ENCODE assay signal across 19 cellular contexts in genomic region chr17:45729284-45729907, GRCh38. TPM values are rescaled to one million over a fixed set of nuclear protein-coding genes. Genes with fewer than 3 reads are reported as not detected.
DNase-seq lines count a peak whose midpoint lies in the region; ATAC-seq, FAIRE-seq and TF ChIP-seq lines count a peak whose summit lies in the region.
"Had no signal": no experiment of that assay in that cellular context is flagged by ENCODE, and none has a peak within 500 bp of the region (broad histone marks: within the 10 kb centered on the region; RNA-seq: fewer than 3 reads in every experiment).

No MANE protein-coding gene starts in this region.

- H3K9me3 ChIP-seq in GM12878 (replicated peaks; ENCODE audit: control insufficient read depth, insufficient read depth, low read length) (peaks cover 2% of the 10 kb centered on the region; the same call in 2 of the 3 replicates), psoas muscle (peaks cover 9% of the 10 kb centered on the region)
- H3K9me3 ChIP-seq: BE2C had no signal

- 22% methylated on average over 5 of the region's 5 CpGs for WGBS in GM12878 (ENCODE audit: insufficient coverage, insufficient replicate concordance, low lambda C conversion rate, missing lambda C conversion rate)
- 26 to 34% (median 33%) methylated on average over 5 of the region's 5 CpGs for WGBS in psoas muscle, 3 donors

- TF ChIP-seq EP300 in GM12878 (IDR thresholded peaks at IDR 0.05; ENCODE audit: borderline replicate concordance in 1 of 2, control insufficient read depth in 1 of 2, low read depth in 2 of 2, low read length in 2 of 2): no peak

- no peaks in the 10 kb centered on the region for H4K20me1 ChIP-seq in GM12878 (ENCODE audit: control insufficient read depth, insufficient read depth)

- no peak for ATAC-seq in GM12878
- peak; percentile 51 to 95 (median 76) for ATAC-seq in psoas muscle
- ATAC-seq in GM18520 (IDR thresholded peaks at IDR 0.05; ENCODE audit: unreplicated experiment): no peak

- FAIRE-seq in GM12878 (lab: Jason Lieb, UNC): no peak

- H2AFZ ChIP-seq in GM12878 (ENCODE audit: control insufficient read depth, low read depth, low read length): no peak overlapping the region

- intact Hi-C loops in GM12878 (cut with micrococcal nuclease; ENCODE audit: unreplicated experiment): no loop called here
- intact Hi-C loops in psoas muscle (cut with DNase I): no loop called here

- DNase-seq in DMS53 (lab: John Stamatoyannopoulos, UW) (peak; percentile 46), DMS53 treated with DMSO at 0.1 percent for 48 hours (lab: John Stamatoyannopoulos, UW; ENCODE audit: unreplicated experiment) (no peak), LHCN-M2 (ENCODE audit: low read depth) (peak; percentile 5), GM12878 (ENCODE audit: low read depth, low spot score) (no peak), psoas muscle (no peak), HUDEP-2 (lab: John Stamatoyannopoulos, UW; ENCODE audit: unreplicated experiment in 76 of 76) (no peak)
- no peak for DNase-seq in activated naive CD4-positive, alpha-beta T cell treated with anti-CD3 and anti-CD28 coated beads, Interleukin-2, amount 50 U/mL, for 16 hours
- DNase-seq: BE2C; CD4-positive, alpha-beta T cell; GOT3; NCI-H1048; NCI-H526; OCI-M1; SHP77 treated with DMSO at 0.1 percent for 48 hours had no signal

- TF ChIP-seq POLR2A in GM12878 (IDR thresholded peaks at IDR 0.05; ENCODE audit: low read depth, low read length): no peak

- TF ChIP-seq CTCF in GM12878 (IDR thresholded peaks at IDR 0.05 in 2 of 3, conservative IDR thresholded peaks at IDR 0.05 in 1 of 3; ENCODE audit: control insufficient read depth in 2 of 3, extremely low read depth in 1 of 3, insufficient read depth in 1 of 3, low read depth in 3 of 3, low read length in 3 of 3) (no peak), psoas muscle (IDR thresholded peaks at IDR 0.05) (no peak)

- no TSS peak for BruUV-seq in GM12878 (replicated peaks; lab: Mats Ljungman, UMichigan)

- SMC1A ChIA-PET in GM12878 (lab: Charles Lee; ENCODE audit: uncharacterized antibody, unreplicated experiment): interaction anchor here (0.6 kb wide), 1 partner anchor 984 kb away, joined by 3 read pairs; no protein-coding TSS in a partner anchor

- H3K27ac ChIP-seq in GM12878 (ENCODE audit: control insufficient read depth, insufficient read depth) (no peak overlapping the region), psoas muscle (no peak overlapping the region)
- H3K27ac ChIP-seq: 22Rv1, KMS-11 had no signal

- in situ Hi-C loops in GM12878 (cut with MboI): no loop called here

- no peak for TF ChIP-seq RAD21 in GM12878 (IDR thresholded peaks at IDR 0.05; ENCODE audit: insufficient read depth, low read depth, low read length)

- no peaks in the 10 kb centered on the region for H3K36me3 ChIP-seq in GM12878 (ENCODE audit: control insufficient read depth in 2 of 2, insufficient read depth in 2 of 2, low read length in 1 of 2)
- no peaks in the 10 kb centered on the region for H3K36me3 ChIP-seq in psoas muscle (ENCODE audit: insufficient read depth in 1 of 2, low read depth in 1 of 2)
- H3K36me3 ChIP-seq: BE2C had no signal

- H3K79me2 ChIP-seq in GM12878 (ENCODE audit: control insufficient read depth, insufficient read depth, low read length): no peaks in the 10 kb centered on the region

- H3K4me3 ChIP-seq in GM12878 (no peak overlapping the region), psoas muscle (no peak overlapping the region)

- CTCF ChIA-PET in GM12878 (lab: Yijun Ruan, JAX): interaction anchor here (0.9 kb wide), 1 partner anchor 123 kb away, joined by 3 read pairs; no protein-coding TSS in a partner anchor

- H3K27me3 ChIP-seq in GM12878 (replicated peaks in 1 of 2; ENCODE audit: control insufficient read depth in 2 of 2, insufficient read depth in 2 of 2, low read length in 1 of 2): no peaks in the 10 kb centered on the region
- peaks cover 0 to 3% (median 0%) of the 10 kb centered on the region in 3 donors for H3K27me3 ChIP-seq in psoas muscle (ENCODE audit: insufficient read depth in 3 of 3, low read length in 2 of 3)

- H3K9ac ChIP-seq in GM12878 (ENCODE audit: control insufficient read depth, insufficient read depth, low read length): no peak overlapping the region
- H3K9ac ChIP-seq: KMS-11 had no signal

- H3K4me1 ChIP-seq in GM12878 (ENCODE audit: control insufficient read depth, insufficient read depth, low read length) (no peaks in the 10 kb centered on the region), psoas muscle (no peaks in the 10 kb centered on the region)
- H3K4me1 ChIP-seq: BE2C had no signal

- POLR2A ChIA-PET in GM12878 (lab: Charles Lee): no interaction called here

- RAD21 ChIA-PET in GM12878 (lab: Charles Lee; ENCODE audit: unreplicated experiment): no interaction called here

- no peak overlapping the region for H3K4me2 ChIP-seq in GM12878 (ENCODE audit: control insufficient read depth, insufficient read depth)
- H3K4me2 ChIP-seq: KMS-11 had no signal

TF ChIP-seq in GM12878, 131 proteins besides CTCF, POLR2A, EP300 and RAD21:
- no peak for TF ChIP-seq POLR2AphosphoS5 (IDR thresholded peaks at IDR 0.05; ENCODE audit: low read length)
- peak; percentile 41 for TF ChIP-seq USF1 (IDR thresholded peaks at IDR 0.05; ENCODE audit: borderline replicate concordance, extremely low read length, insufficient read depth, low read depth, low read length)

RNA-seq across cellular contexts. Expression of gene CRHR1, which starts 54.7 kb away (rescaled TPM):
- total RNA-seq in LHCN-M2 (2014; rRNA removed): not detected in 2 replicates
- polyA plus RNA-seq in LHCN-M2 (2012): not detected
- not detected in 2 replicates for total RNA-seq in GM12878 (2013; cell fraction: nucleolus; rRNA removed)
- total RNA-seq in GM12878 (2014; rRNA removed): not detected in 2 replicates
- not detected in 2 replicates for total RNA-seq in GM12878 (2014; rRNA removed; fragmentation: Illumina TruSeq; extraction: Trizol)
- total RNA-seq in GM12878 (2021): 0.08 TPM in 1 of 2 replicates, not detected in the other
- not detected for polyA plus RNA-seq in GM12878 (2011; ENCODE audit: low read depth)
- polyA plus RNA-seq in GM12878 (2011; rRNA removed): not detected in 2 replicates
- 0.07 TPM in 1 of 2 replicates, not detected in the other for polyA plus RNA-seq in GM12878 (2011; cell fraction: cytosol; rRNA removed)
- not detected in 2 replicates for polyA plus RNA-seq in GM12878 (2011; cell fraction: nucleus; rRNA removed)
- polyA plus RNA-seq in GM12878 (2012): 0.12 TPM in 1 of 2 replicates, not detected in the other
- polyA plus RNA-seq in GM12878 (2014; fragmentation: Illumina TruSeq; extraction: Trizol): not detected in 2 replicates
- polyA plus RNA-seq in GM12878 (2014; fragmentation: Nextera tagmentation; extraction: Ambion mirVana): not detected
- polyA plus RNA-seq in GM12878 (2014; rRNA removed): not detected in 2 replicates
- not detected for polyA plus RNA-seq in GM12878 (2016; fragmentation: Nextera tagmentation; extraction: Ambion mirVana)
- not detected in 2 replicates for polyA minus RNA-seq in GM12878 (2011; rRNA and poly(A)+ RNA removed)
- not detected in 2 replicates for polyA minus RNA-seq in GM12878 (2011; cell fraction: cytosol; rRNA and poly(A)+ RNA removed)
- not detected in 2 replicates for polyA minus RNA-seq in GM12878 (2011; cell fraction: nucleus; rRNA and poly(A)+ RNA removed)
- total RNA-seq in psoas muscle: under 1 TPM in 1 of 4 donors, not detected in 3; 0.30 TPM
- polyA plus RNA-seq in psoas muscle: under 1 TPM in 1 of 3 donors, not detected in 2; 0.09 TPM
- total RNA-seq: CD4-positive, alpha-beta T cell; MCF 10A; RPMI7951 had no signal

Comparison
In these comparisons a context has a peak if more than half of its experiments do, and no peak if none do; other contexts are left out.
1. DNase-seq: peak in DMS53 (single experiment) and LHCN-M2 (single experiment); none in DMS53 treated with DMSO at 0.1 percent for 48 hours (single experiment), GM12878 (single experiment), psoas muscle (0 of 2), activated naive CD4-positive, alpha-beta T cell treated with anti-CD3 and anti-CD28 coated beads, Interleukin-2, amount 50 U/mL, for 16 hours (single experiment) and HUDEP-2 (0 of 76).
2. ATAC-seq: peak in psoas muscle (4 of 4); none in GM12878 (single experiment) and GM18520 (single experiment).